ENCODE assay signal across 9 cellular contexts in genomic region chr2:108575132-108575966, GRCh38. TPM values are rescaled to one million over a fixed set of nuclear protein-coding genes. Genes with fewer than 3 reads are reported as not detected.
DNase-seq lines count a peak whose midpoint lies in the region; ATAC-seq and TF ChIP-seq lines count a peak whose summit lies in the region.
"Had no signal": no experiment of that assay in that cellular context is flagged by ENCODE, and none has a peak within 500 bp of the region (broad histone marks: within the 10 kb centered on the region; RNA-seq: fewer than 3 reads in every experiment).

No MANE protein-coding gene starts in this region.

- no peak for DNase-seq in stimulated activated naive CD8-positive, alpha-beta T cell treated with anti-CD3 and anti-CD28 coated beads, Interleukin-15, amount 100 ng/mL, for 72 hours
- no peak for DNase-seq in stimulated activated naive CD8-positive, alpha-beta T cell treated with anti-CD3 and anti-CD28 coated beads, Interleukin-15, Interleukin-2, amounts not matched to agents 100 U/mL and 50 U/mL, for 24 hours
- DNase-seq in chondrocyte (ENCODE audit: low spot score) = no peak
- no peak for DNase-seq in mucosa of gallbladder (ENCODE audit: low spot score)
- DNase-seq in activated CD8-positive, alpha-beta memory T cell treated with anti-CD3 and anti-CD28 coated beads for 24 hours = no peak
- DNase-seq in T1000 (lab: John Stamatoyannopoulos, UW) = no peak
- no peak for DNase-seq in ovary

- H3K27ac ChIP-seq in ovary = no peak overlapping the region

- H3K9me3 ChIP-seq in ovary = no peaks in the 10 kb centered on the region

- no peak for TF ChIP-seq EP300 in ovary (IDR thresholded peaks at IDR 0.05)

- no peaks in the 10 kb centered on the region for H3K36me3 Mint-ChIP-seq in chondrocyte (ENCODE audit: low read depth)
- H3K36me3 Mint-ChIP-seq: activated naive CD4-positive, alpha-beta T cell treated with anti-CD3 and anti-CD28 coated beads, Interleukin-2, amount 50 U/mL, for 72 hours had no signal

- no peak overlapping the region for H3K4me3 Mint-ChIP-seq in stimulated activated naive CD8-positive, alpha-beta T cell treated with anti-CD3 and anti-CD28 coated beads, Interleukin-15, amount 100 ng/mL, for 72 hours
- H3K4me3 Mint-ChIP-seq in chondrocyte (ENCODE audit: unreplicated experiment) = no peak overlapping the region

- 15 to 29% (median 21%) methylated on average over 7 of the region's 7 CpGs for WGBS in ovary, 3 donors

- no peaks in the 10 kb centered on the region for H3K27me3 Mint-ChIP-seq in stimulated activated naive CD8-positive, alpha-beta T cell treated with anti-CD3 and anti-CD28 coated beads, Interleukin-15, amount 100 ng/mL, for 72 hours
- no peaks in the 10 kb centered on the region for H3K27me3 Mint-ChIP-seq in chondrocyte (ENCODE audit: low read depth)

- peaks cover 16% of the 10 kb centered on the region for H3K4me1 Mint-ChIP-seq in stimulated activated naive CD8-positive, alpha-beta T cell treated with anti-CD3 and anti-CD28 coated beads, Interleukin-15, amount 100 ng/mL, for 72 hours
- peaks cover 93% of the 10 kb centered on the region for H3K4me1 Mint-ChIP-seq in chondrocyte (ENCODE audit: low read depth)

- intact Hi-C loops in ovary (cut with DNase I) = no loop called here

- no peaks in the 10 kb centered on the region for H3K27me3 ChIP-seq in ovary

- H3K9me3 Mint-ChIP-seq in stimulated activated naive CD8-positive, alpha-beta T cell treated with anti-CD3 and anti-CD28 coated beads, Interleukin-15, amount 100 ng/mL, for 72 hours = no peaks in the 10 kb centered on the region
- H3K9me3 Mint-ChIP-seq in chondrocyte (ENCODE audit: low read depth) = no peaks in the 10 kb centered on the region
- H3K9me3 Mint-ChIP-seq: activated naive CD4-positive, alpha-beta T cell treated with anti-CD3 and anti-CD28 coated beads, Interleukin-2, amount 50 U/mL, for 72 hours had no signal

- H3K4me3 ChIP-seq in ovary = no peak overlapping the region

- peaks cover 26% of the 10 kb centered on the region for H3K4me1 ChIP-seq in ovary (ENCODE audit: insufficient read depth)

- H3K27ac Mint-ChIP-seq in stimulated activated naive CD8-positive, alpha-beta T cell treated with anti-CD3 and anti-CD28 coated beads, Interleukin-15, amount 100 ng/mL, for 72 hours = no peak overlapping the region
- H3K27ac Mint-ChIP-seq in chondrocyte (ENCODE audit: unreplicated experiment) = peak overlapping the region; percentile 95

- no peak for TF ChIP-seq POLR2A in ovary (IDR thresholded peaks at IDR 0.05)

- H3K36me3 ChIP-seq in ovary = no peaks in the 10 kb centered on the region

- TF ChIP-seq CTCF in chondrocyte (IDR thresholded peaks at IDR 0.05) (no peak), ovary (IDR thresholded peaks at IDR 0.05) (no peak)

- peak; percentile 45 for ATAC-seq in stimulated activated naive CD8-positive, alpha-beta T cell treated with anti-CD3 and anti-CD28 coated beads, Interleukin-15, amount 100 ng/mL, for 72 hours
- ATAC-seq in stimulated activated naive CD8-positive, alpha-beta T cell treated with anti-CD3 and anti-CD28 coated beads, Interleukin-15, Interleukin-2, amounts not matched to agents 100 U/mL and 50 U/mL, for 24 hours = no peak
- ATAC-seq in HG03159 (IDR thresholded peaks at IDR 0.05; ENCODE audit: unreplicated experiment) = peak; percentile 90

RNA-seq across cellular contexts. Expression of gene LIMS1, which starts 41.1 kb away (rescaled TPM):
- total RNA-seq in chondrocyte (101 to 148 TPM (median 145 TPM) in 3 replicates), mucosa of gallbladder (64.1 TPM), ovary (10 to 100 TPM; 36.2 to 91.1 (median 52.4) TPM)
- polyA plus RNA-seq in ovary = 10 to 100 TPM; 38.8 to 39.8 TPM
